2 cellular contexts compared by ENCODE assay signal in genomic region chr9:130977811-130978221, GRCh38.
TF ChIP-seq lines count a peak whose summit lies in the region.

No MANE protein-coding gene starts in this region.

TF ChIP-seq in WTC11, 78 proteins besides CTCF, POLR2A, EP300 and RAD21:
- TF ChIP-seq, protein P1, sequence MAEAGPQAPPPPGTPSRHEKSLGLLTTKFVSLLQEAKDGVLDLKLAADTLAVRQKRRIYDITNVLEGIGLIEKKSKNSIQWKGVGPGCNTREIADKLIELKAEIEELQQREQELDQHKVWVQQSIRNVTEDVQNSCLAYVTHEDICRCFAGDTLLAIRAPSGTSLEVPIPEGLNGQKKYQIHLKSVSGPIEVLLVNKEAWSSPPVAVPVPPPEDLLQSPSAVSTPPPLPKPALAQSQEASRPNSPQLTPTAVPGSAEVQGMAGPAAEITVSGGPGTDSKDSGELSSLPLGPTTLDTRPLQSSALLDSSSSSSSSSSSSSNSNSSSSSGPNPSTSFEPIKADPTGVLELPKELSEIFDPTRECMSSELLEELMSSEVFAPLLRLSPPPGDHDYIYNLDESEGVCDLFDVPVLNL (CRISPR knock-in tag; IDR thresholded peaks at IDR 0.05; ENCODE audit: borderline replicate concordance, low read depth) = no peak
- TF ChIP-seq ZNF219 (CRISPR knock-in tag; IDR thresholded peaks at IDR 0.05; ENCODE audit: borderline replicate concordance) (no peak), NR3C1 (CRISPR knock-in tag; conservative IDR thresholded peaks at IDR 0.05; ENCODE audit: low read depth) (no peak), GTF2I (CRISPR knock-in tag; conservative IDR thresholded peaks at IDR 0.05) (no peak), ATF3 (CRISPR knock-in tag; conservative IDR thresholded peaks at IDR 0.05) (no peak)
- TF ChIP-seq, protein P2, sequence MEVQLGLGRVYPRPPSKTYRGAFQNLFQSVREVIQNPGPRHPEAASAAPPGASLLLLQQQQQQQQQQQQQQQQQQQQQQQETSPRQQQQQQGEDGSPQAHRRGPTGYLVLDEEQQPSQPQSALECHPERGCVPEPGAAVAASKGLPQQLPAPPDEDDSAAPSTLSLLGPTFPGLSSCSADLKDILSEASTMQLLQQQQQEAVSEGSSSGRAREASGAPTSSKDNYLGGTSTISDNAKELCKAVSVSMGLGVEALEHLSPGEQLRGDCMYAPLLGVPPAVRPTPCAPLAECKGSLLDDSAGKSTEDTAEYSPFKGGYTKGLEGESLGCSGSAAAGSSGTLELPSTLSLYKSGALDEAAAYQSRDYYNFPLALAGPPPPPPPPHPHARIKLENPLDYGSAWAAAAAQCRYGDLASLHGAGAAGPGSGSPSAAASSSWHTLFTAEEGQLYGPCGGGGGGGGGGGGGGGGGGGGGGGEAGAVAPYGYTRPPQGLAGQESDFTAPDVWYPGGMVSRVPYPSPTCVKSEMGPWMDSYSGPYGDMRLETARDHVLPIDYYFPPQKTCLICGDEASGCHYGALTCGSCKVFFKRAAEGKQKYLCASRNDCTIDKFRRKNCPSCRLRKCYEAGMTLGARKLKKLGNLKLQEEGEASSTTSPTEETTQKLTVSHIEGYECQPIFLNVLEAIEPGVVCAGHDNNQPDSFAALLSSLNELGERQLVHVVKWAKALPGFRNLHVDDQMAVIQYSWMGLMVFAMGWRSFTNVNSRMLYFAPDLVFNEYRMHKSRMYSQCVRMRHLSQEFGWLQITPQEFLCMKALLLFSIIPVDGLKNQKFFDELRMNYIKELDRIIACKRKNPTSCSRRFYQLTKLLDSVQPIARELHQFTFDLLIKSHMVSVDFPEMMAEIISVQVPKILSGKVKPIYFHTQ (CRISPR knock-in tag; IDR thresholded peaks at IDR 0.05) = no peak

TF ChIP-seq in HepG2, 621 proteins besides CTCF, POLR2A, EP300 and RAD21:
- no peak for TF ChIP-seq ZNF33A (CRISPR knock-in tag; IDR thresholded peaks at IDR 0.05; ENCODE audit: borderline replicate concordance)
- no peak for TF ChIP-seq PHF5A (CRISPR knock-in tag; IDR thresholded peaks at IDR 0.05; ENCODE audit: low read depth, unreplicated experiment)
- TF ChIP-seq ZSCAN22 (CRISPR knock-in tag; IDR thresholded peaks at IDR 0.05) = no peak
- TF ChIP-seq ZNF20 (CRISPR knock-in tag; IDR thresholded peaks at IDR 0.05) = no peak
- no peak for TF ChIP-seq ELF4 (CRISPR knock-in tag; IDR thresholded peaks at IDR 0.05; ENCODE audit: borderline replicate concordance)
- no peak for TF ChIP-seq ELF1 (CRISPR knock-in tag; IDR thresholded peaks at IDR 0.05)
- TF ChIP-seq ZNF234 (CRISPR knock-in tag; conservative IDR thresholded peaks at IDR 0.05) = no peak
- TF ChIP-seq FOSL1 (CRISPR knock-in tag; IDR thresholded peaks at IDR 0.05; ENCODE audit: borderline replicate concordance) = no peak
- TF ChIP-seq POLR2AphosphoS5 (IDR thresholded peaks at IDR 0.05; ENCODE audit: low read depth, low read length) = no peak
- TF ChIP-seq RARA (CRISPR knock-in tag; IDR thresholded peaks at IDR 0.05) = no peak
- TF ChIP-seq ZNF432 (CRISPR knock-in tag; IDR thresholded peaks at IDR 0.05; ENCODE audit: borderline replicate concordance) = no peak
- TF ChIP-seq HNRNPK (IDR thresholded peaks at IDR 0.05; ENCODE audit: low read depth, low read length, poor library complexity, severe bottlenecking) = no peak
- TF ChIP-seq JDP2 (CRISPR knock-in tag; IDR thresholded peaks at IDR 0.05; ENCODE audit: borderline replicate concordance) = no peak
- TF ChIP-seq, protein P3, sequence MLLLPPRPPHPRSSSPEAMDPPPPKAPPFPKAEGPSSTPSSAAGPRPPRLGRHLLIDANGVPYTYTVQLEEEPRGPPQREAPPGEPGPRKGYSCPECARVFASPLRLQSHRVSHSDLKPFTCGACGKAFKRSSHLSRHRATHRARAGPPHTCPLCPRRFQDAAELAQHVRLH (CRISPR knock-in tag; IDR thresholded peaks at IDR 0.05; ENCODE audit: borderline replicate concordance, low read depth) = no peak
- TF ChIP-seq CHCHD3 (CRISPR knock-in tag; IDR thresholded peaks at IDR 0.05) = no peak
- no peak for TF ChIP-seq ZBTB14 (CRISPR knock-in tag; IDR thresholded peaks at IDR 0.05)
- TF ChIP-seq ZNF780A (CRISPR knock-in tag; IDR thresholded peaks at IDR 0.05) = no peak
- TF ChIP-seq NCOA5 (CRISPR knock-in tag; IDR thresholded peaks at IDR 0.05) = no peak
